In the genomic region with DNA sequence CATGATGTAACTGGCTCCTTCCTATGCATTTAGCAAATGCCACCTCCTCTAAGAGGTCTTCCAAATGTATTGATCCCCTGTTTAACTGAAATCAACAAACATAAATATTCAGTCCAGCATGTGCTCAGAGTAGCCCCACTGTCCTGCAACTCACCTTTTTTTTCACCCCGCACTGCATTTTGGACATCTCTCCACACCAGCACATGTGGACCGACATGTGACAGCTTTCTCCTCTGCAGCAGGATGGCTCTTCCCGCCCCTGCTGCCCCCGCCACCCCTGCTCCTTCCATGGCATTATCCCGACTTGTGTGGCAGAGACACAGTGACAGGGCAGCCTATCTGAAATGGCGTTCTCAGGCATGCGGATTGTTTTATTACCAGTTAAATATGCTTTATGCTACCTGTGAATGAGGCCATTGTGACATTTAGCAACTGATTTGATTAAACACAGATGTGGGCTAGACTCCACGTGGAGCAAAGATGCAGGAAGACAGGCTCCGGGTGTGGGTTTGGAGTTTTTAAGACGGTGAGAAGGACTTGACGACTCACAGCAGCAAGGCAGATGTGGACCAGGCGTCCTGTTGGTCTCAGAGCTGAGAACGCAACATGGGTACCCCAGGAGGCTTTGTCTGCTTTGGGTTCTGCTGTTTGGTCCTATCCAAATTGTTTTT, we compare ENCODE assay signal across 1 cellular context.
TF ChIP-seq lines count a peak whose summit lies in the region.

No MANE protein-coding gene starts in this region.

TF ChIP-seq in IMR-90, 13 proteins besides CTCF, POLR2A, EP300 and RAD21 (continued from another document):
- TF ChIP-seq, protein P1, sequence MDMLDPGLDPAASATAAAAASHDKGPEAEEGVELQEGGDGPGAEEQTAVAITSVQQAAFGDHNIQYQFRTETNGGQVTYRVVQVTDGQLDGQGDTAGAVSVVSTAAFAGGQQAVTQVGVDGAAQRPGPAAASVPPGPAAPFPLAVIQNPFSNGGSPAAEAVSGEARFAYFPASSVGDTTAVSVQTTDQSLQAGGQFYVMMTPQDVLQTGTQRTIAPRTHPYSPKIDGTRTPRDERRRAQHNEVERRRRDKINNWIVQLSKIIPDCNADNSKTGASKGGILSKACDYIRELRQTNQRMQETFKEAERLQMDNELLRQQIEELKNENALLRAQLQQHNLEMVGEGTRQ (IDR thresholded peaks at IDR 0.05; ENCODE audit: low read depth, low read length): no peak
- TF ChIP-seq RCOR1 (IDR thresholded peaks at IDR 0.05; ENCODE audit: insufficient replicate concordance, low read length): no peak
- no peak for TF ChIP-seq CHD1 (IDR thresholded peaks at IDR 0.05; ENCODE audit: low read depth, low read length)
- TF ChIP-seq CEBPB (IDR thresholded peaks at IDR 0.05; ENCODE audit: low read depth, low read length): no peak
- TF ChIP-seq MAZ (IDR thresholded peaks at IDR 0.05; ENCODE audit: borderline replicate concordance, low read depth, low read length): no peak
